26 cellular contexts compared by ENCODE assay signal in the genomic region with DNA sequence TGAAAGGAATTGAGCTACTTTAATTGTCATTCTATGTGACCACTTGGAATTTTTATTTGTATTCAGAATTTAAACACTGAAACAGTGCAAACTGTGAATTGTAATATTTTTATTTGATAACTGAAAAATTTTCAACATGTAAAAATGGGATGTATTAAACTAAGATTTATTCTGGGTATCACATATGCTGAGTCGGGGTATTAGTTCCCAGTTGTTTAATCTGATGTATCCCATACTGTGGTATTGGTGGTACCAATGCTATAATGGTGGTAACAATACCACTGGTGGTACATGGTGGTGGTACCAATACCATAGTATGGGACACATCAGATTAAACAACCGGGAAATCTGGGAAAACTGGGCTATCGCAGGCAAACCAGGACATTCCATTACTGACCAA.
DNase-seq lines count a peak whose midpoint lies in the region; ATAC-seq, FAIRE-seq and TF ChIP-seq lines count a peak whose summit lies in the region.
"Had no signal": no experiment of that assay in that cellular context is flagged by ENCODE, and none has a peak within 500 bp of the region (broad histone marks: within the 10 kb centered on the region; RNA-seq: fewer than 3 reads in every experiment).

No MANE protein-coding gene starts in this region.

- TF ChIP-seq POLR2A in HepG2 (IDR thresholded peaks at IDR 0.05; ENCODE audit: insufficient read depth in 1 of 2, low read depth in 2 of 2, low read length in 2 of 2) (no peak), right lobe of liver (IDR thresholded peaks at IDR 0.05) (no peak), IMR-90 (IDR thresholded peaks at IDR 0.05; ENCODE audit: low read depth, low read length) (no peak), esophagus muscularis mucosa (IDR thresholded peaks at IDR 0.05; ENCODE audit: low read depth) (no peak)

- H4K20me1 ChIP-seq in HepG2 (ENCODE audit: insufficient read depth, low read length) (no peaks in the 10 kb centered on the region), IMR-90 (ENCODE audit: insufficient read depth, low read length) (no peaks in the 10 kb centered on the region)
- H4K20me1 ChIP-seq: BLaER1 had no signal

- H3K36me3 Mint-ChIP-seq in chondrocyte (ENCODE audit: low read depth): no peaks in the 10 kb centered on the region
- H3K36me3 Mint-ChIP-seq: CD14-positive monocyte; CD4-positive, alpha-beta memory T cell; CD4-positive, CD25-positive, alpha-beta regulatory T cell; CD8-positive, alpha-beta memory T cell had no signal

- CTCF ChIA-PET in HepG2 (lab: Yijun Ruan, JAX; ENCODE audit: low intra/inter-chr PET ratio, low total read pairs) (no interaction called here), IMR-90 (lab: Yijun Ruan, JAX) (no interaction called here)

- H3K9me3 ChIP-seq in HepG2 (ENCODE audit: low read length): no peaks in the 10 kb centered on the region
- H3K9me3 ChIP-seq in right lobe of liver: no peaks in the 10 kb centered on the region
- H3K9me3 ChIP-seq in IMR-90 (ENCODE audit: control insufficient read depth, insufficient read depth, low read length): no peaks in the 10 kb centered on the region
- no peaks in the 10 kb centered on the region for H3K9me3 ChIP-seq in esophagus muscularis mucosa
- H3K9me3 ChIP-seq: BE2C, BLaER1 had no signal

- no peak for TF ChIP-seq CTCF in HepG2 (CRISPR knock-in tag; IDR thresholded peaks at IDR 0.05)
- no peak for TF ChIP-seq CTCF in right lobe of liver (IDR thresholded peaks at IDR 0.05)
- TF ChIP-seq CTCF in IMR-90 (conservative IDR thresholded peaks at IDR 0.05; ENCODE audit: low read depth, low read length): no peak
- TF ChIP-seq CTCF in esophagus muscularis mucosa (IDR thresholded peaks at IDR 0.05): no peak
- TF ChIP-seq CTCF in chondrocyte (IDR thresholded peaks at IDR 0.05): no peak

- H3K4me3 ChIP-seq in HepG2 (replicated peaks in 1 of 3; ENCODE audit: insufficient read depth in 1 of 3, low read depth in 2 of 3, low read length in 3 of 3) (no peak overlapping the region), right lobe of liver (no peak overlapping the region), IMR-90 (ENCODE audit: insufficient read depth, low read depth, low read length) (no peak overlapping the region), esophagus muscularis mucosa (no peak overlapping the region)
- H3K4me3 ChIP-seq: BLaER1, GM12878 had no signal

- DNase-seq in HepG2 (ENCODE audit: low spot score) (no peak), right lobe of liver (no peak), IMR-90 (no peak), esophagus muscularis mucosa (ENCODE audit: extremely low spot score) (peak; percentile 17), chondrocyte (ENCODE audit: low spot score) (no peak)
- DNase-seq: ACHN; BE2C; C1 segment of cervical spinal cord; CD4-positive, alpha-beta memory T cell; CD4-positive, CD25-positive, alpha-beta regulatory T cell; CD8-positive, alpha-beta memory T cell; COR-L47; DMS 273 treated with DMSO at 0.1 percent for 48 hours; DMS153; DMS53; DMS79; DND-41; EL; GDM1 had no signal

- dilution Hi-C loops in IMR-90 (cut with HindIII; ENCODE audit: low sequenced_read_pairs, unreplicated experiment): no loop called here

- no peak for FAIRE-seq in HepG2 (lab: Jason Lieb, UNC)
- FAIRE-seq: GM12878, GM12892, GM18507 had no signal

- H3K27me3 Mint-ChIP-seq in chondrocyte (ENCODE audit: low read depth): no peaks in the 10 kb centered on the region

- H4K5ac ChIP-seq in IMR-90 (ENCODE audit: low read depth, low read length): no peak overlapping the region

- BruUV-seq in HepG2 (replicated peaks; lab: Mats Ljungman, UMichigan) (no TSS peak), IMR-90 (replicated peaks; lab: Mats Ljungman, UMichigan) (no TSS peak)

- POLR2A ChIA-PET in HepG2 (lab: Yijun Ruan, JAX): no interaction called here
- POLR2A ChIA-PET in IMR-90 (lab: Charles Lee; ENCODE audit: unreplicated experiment): no interaction called here

- H3K36me3 ChIP-seq in HepG2 (replicated peaks in 1 of 2; ENCODE audit: control insufficient read depth in 1 of 2, insufficient read depth in 2 of 2, low read length in 2 of 2): no peaks in the 10 kb centered on the region
- no peaks in the 10 kb centered on the region for H3K36me3 ChIP-seq in right lobe of liver
- H3K36me3 ChIP-seq in IMR-90 (ENCODE audit: control insufficient read depth, insufficient read depth, low read length): no peaks in the 10 kb centered on the region
- no peaks in the 10 kb centered on the region for H3K36me3 ChIP-seq in esophagus muscularis mucosa
- H3K36me3 ChIP-seq: BE2C, BLaER1 had no signal

- no peak overlapping the region for H3K4ac ChIP-seq in IMR-90 (ENCODE audit: low read depth, low read length)

- H2AK9ac ChIP-seq in IMR-90 (replicated peaks; ENCODE audit: low read depth, low read length, poor library complexity): no peak overlapping the region

- no peak overlapping the region for H2BK20ac ChIP-seq in IMR-90 (ENCODE audit: low read depth, low read length)

- intact Hi-C loops in HepG2 (cut with micrococcal nuclease; ENCODE audit: unreplicated experiment) (no loop called here), right lobe of liver (cut with DNase I) (no loop called here), IMR-90 (cut with micrococcal nuclease) (no loop called here), esophagus muscularis mucosa (cut with DNase I) (no loop called here)

- H3K4me3 Mint-ChIP-seq in chondrocyte (ENCODE audit: unreplicated experiment): no peak overlapping the region
- H3K4me3 Mint-ChIP-seq: CD14-positive monocyte; CD4-positive, alpha-beta memory T cell; CD4-positive, CD25-positive, alpha-beta regulatory T cell; CD8-positive, alpha-beta memory T cell had no signal

- ATAC-seq in HepG2 (no peak), right lobe of liver (no peak), IMR-90 (ENCODE audit: low read depth) (no peak), GM19452 (IDR thresholded peaks at IDR 0.05; ENCODE audit: unreplicated experiment) (no peak)
- ATAC-seq: GM12878 had no signal

- TF ChIP-seq EP300 in HepG2 (IDR thresholded peaks at IDR 0.05; ENCODE audit: low read depth in 2 of 2, low read length in 2 of 2): no peak
- TF ChIP-seq EP300 in HepG2 (CRISPR knock-in tag; IDR thresholded peaks at IDR 0.05; ENCODE audit: borderline replicate concordance): no peak
- no peak for TF ChIP-seq EP300 in esophagus muscularis mucosa (IDR thresholded peaks at IDR 0.05)

- H3K27ac ChIP-seq in HepG2 (ENCODE audit: extremely low read length, insufficient read depth, low read length) (no peak overlapping the region), right lobe of liver (no peak overlapping the region), IMR-90 (ENCODE audit: insufficient read depth, low read length) (no peak overlapping the region), esophagus muscularis mucosa (replicated peaks in 1 of 4) (no peak overlapping the region)
- H3K27ac ChIP-seq: 22Rv1, BLaER1 had no signal

- no peak overlapping the region for H4K91ac ChIP-seq in IMR-90 (ENCODE audit: insufficient read depth, low read depth, low read length)

- no peak overlapping the region for H3K56ac ChIP-seq in IMR-90 (ENCODE audit: extremely low read depth, insufficient read depth, low read length)

- H2BK120ac ChIP-seq in IMR-90 (ENCODE audit: low read depth, low read length): no peak overlapping the region

- no peak overlapping the region for H2BK15ac ChIP-seq in IMR-90 (ENCODE audit: low read depth, low read length)

- no peak overlapping the region for H2BK5ac ChIP-seq in IMR-90 (ENCODE audit: low read depth, low read length, poor library complexity, severe bottlenecking)

- no peak overlapping the region for H3K18ac ChIP-seq in IMR-90 (ENCODE audit: low read depth, low read length)

- H3K9me3 Mint-ChIP-seq in chondrocyte (ENCODE audit: low read depth): no peaks in the 10 kb centered on the region
- H3K9me3 Mint-ChIP-seq: CD4-positive, alpha-beta memory T cell; CD4-positive, CD25-positive, alpha-beta regulatory T cell; CD8-positive, alpha-beta memory T cell had no signal

- 56% methylated on average over 3 of the region's 3 CpGs for WGBS in HepG2 (ENCODE audit: low lambda C conversion rate)
- 80% methylated on average over 3 of the region's 3 CpGs for whole genome bisulfite sequencing in right lobe of liver (ENCODE audit: insufficient coverage, low coverage, low lambda C conversion rate, missing lambda C conversion rate)
- 80% methylated on average over 1 of the region's 3 CpGs; no CpG with 5 or more reads in 1 of the 2 experiments for WGBS in IMR-90 (ENCODE audit: extremely low coverage in 2 of 2, insufficient read length in 1 of 2), 2 experiments
- WGBS in esophagus muscularis mucosa: 98% methylated on average over 3 of the region's 3 CpGs

- H3K79me2 ChIP-seq in HepG2 (ENCODE audit: insufficient read depth, low read length): no peaks in the 10 kb centered on the region

- H3K9ac ChIP-seq in HepG2 (ENCODE audit: insufficient read depth, low read depth, low read length): no peak overlapping the region
- H3K9ac ChIP-seq in IMR-90 (ENCODE audit: low read depth, low read length): no peak overlapping the region
- H3K9ac ChIP-seq: BLaER1 had no signal

- H3K27me3 ChIP-seq in HepG2 (ENCODE audit: control insufficient read depth in 1 of 2, insufficient read depth in 2 of 2, low read length in 2 of 2) (peaks cover 1 to 25% of the 10 kb centered on the region in 2 experiments; a peak in 3 of 5 replicates), right lobe of liver (no peaks in the 10 kb centered on the region), IMR-90 (ENCODE audit: control insufficient read depth, insufficient read depth, low read length) (peaks cover 2% of the 10 kb centered on the region), esophagus muscularis mucosa (peaks cover 0 to 19% (median 0%) of the 10 kb centered on the region in 4 donors)
- H3K27me3 ChIP-seq: BE2C, BLaER1 had no signal

- H2AFZ ChIP-seq in HepG2 (ENCODE audit: low read length) (no peak overlapping the region), IMR-90 (replicated peaks; ENCODE audit: low read length, poor library complexity) (no peak overlapping the region)

- H3K79me1 ChIP-seq in IMR-90 (ENCODE audit: low read depth in 1 of 2, low read length in 2 of 2): no peaks in the 10 kb centered on the region

- TF ChIP-seq RAD21 in HepG2 (CRISPR knock-in tag; IDR thresholded peaks at IDR 0.05): no peak
- TF ChIP-seq RAD21 in IMR-90 (IDR thresholded peaks at IDR 0.05; ENCODE audit: low read length): no peak

- no peak overlapping the region for H3K4me2 ChIP-seq in HepG2 (ENCODE audit: low read depth, low read length)
- H3K4me2 ChIP-seq in IMR-90 (ENCODE audit: low read depth, low read length): no peak overlapping the region
- H3K4me2 ChIP-seq: BLaER1 had no signal

- H4K8ac ChIP-seq in IMR-90 (ENCODE audit: low read depth in 2 of 2, low read length in 2 of 2): no peak overlapping the region

- H3K4me1 ChIP-seq in HepG2 (ENCODE audit: insufficient read depth, low read length) (peaks cover 23% of the 10 kb centered on the region), right lobe of liver (no peaks in the 10 kb centered on the region), IMR-90 (ENCODE audit: control insufficient read depth, insufficient read depth, low read length) (0 out of 2 replicates have a peak, but pooled peaks cover 2% of the 10 kb centered on the region), esophagus muscularis mucosa (peaks cover 0 to 3% (median 0%) of the 10 kb centered on the region in 4 donors)
- H3K4me1 ChIP-seq: BE2C had no signal

- no peak overlapping the region for H3K27ac Mint-ChIP-seq in chondrocyte (ENCODE audit: unreplicated experiment)
- H3K27ac Mint-ChIP-seq: CD14-positive monocyte; CD4-positive, alpha-beta memory T cell; CD4-positive, CD25-positive, alpha-beta regulatory T cell; CD8-positive, alpha-beta memory T cell had no signal

- peaks cover 6% of the 10 kb centered on the region for H3K9me1 ChIP-seq in IMR-90 (ENCODE audit: insufficient read depth, low read length)

- H3K23ac ChIP-seq in IMR-90 (ENCODE audit: low read depth, low read length): no peak overlapping the region

- H3K14ac ChIP-seq in IMR-90 (replicated peaks; ENCODE audit: low read depth, low read length): no peak overlapping the region

- no peak overlapping the region for H2AK5ac ChIP-seq in IMR-90 (ENCODE audit: low read depth, low read length)

- H3K4me1 Mint-ChIP-seq in chondrocyte (ENCODE audit: low read depth): peaks cover 30% of the 10 kb centered on the region
- H3K4me1 Mint-ChIP-seq: CD14-positive monocyte; CD4-positive, alpha-beta memory T cell; CD4-positive, CD25-positive, alpha-beta regulatory T cell had no signal

- in situ Hi-C loops in HepG2 (cut with HindIII; ENCODE audit: extremely low pct_ligation_motif_present, low pct_unique_long_range_greater_than_20kb): no loop called here
- in situ Hi-C loops in IMR-90 (cut with MboI; ENCODE audit: low sequenced_read_pairs): no loop called here
